1 cellular context compared by ENCODE assay signal in the genomic region with DNA sequence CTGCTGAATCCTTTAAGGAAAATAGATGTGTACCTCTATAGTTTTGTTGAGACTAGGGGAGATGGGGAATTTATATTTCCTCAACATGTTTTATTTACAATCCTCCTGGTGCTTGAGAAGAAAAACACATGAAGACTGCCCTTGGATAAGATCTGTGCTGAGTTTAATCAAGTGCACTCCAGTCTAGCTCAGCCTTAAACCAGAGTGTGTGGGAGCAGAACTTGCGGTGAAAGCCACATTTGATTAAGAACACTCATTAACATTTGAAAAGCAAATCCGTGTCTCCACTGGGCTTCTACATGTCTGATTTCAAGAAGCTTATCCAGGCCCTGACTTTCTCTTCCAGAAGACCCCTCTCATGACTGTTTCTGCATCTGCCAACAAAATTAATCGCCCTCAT.
TF ChIP-seq lines count a peak whose summit lies in the region.

No MANE protein-coding gene starts in this region.

TF ChIP-seq in K562, 482 proteins besides CTCF, POLR2A, EP300 and RAD21 (continued from another document):
- TF ChIP-seq, protein P1, sequence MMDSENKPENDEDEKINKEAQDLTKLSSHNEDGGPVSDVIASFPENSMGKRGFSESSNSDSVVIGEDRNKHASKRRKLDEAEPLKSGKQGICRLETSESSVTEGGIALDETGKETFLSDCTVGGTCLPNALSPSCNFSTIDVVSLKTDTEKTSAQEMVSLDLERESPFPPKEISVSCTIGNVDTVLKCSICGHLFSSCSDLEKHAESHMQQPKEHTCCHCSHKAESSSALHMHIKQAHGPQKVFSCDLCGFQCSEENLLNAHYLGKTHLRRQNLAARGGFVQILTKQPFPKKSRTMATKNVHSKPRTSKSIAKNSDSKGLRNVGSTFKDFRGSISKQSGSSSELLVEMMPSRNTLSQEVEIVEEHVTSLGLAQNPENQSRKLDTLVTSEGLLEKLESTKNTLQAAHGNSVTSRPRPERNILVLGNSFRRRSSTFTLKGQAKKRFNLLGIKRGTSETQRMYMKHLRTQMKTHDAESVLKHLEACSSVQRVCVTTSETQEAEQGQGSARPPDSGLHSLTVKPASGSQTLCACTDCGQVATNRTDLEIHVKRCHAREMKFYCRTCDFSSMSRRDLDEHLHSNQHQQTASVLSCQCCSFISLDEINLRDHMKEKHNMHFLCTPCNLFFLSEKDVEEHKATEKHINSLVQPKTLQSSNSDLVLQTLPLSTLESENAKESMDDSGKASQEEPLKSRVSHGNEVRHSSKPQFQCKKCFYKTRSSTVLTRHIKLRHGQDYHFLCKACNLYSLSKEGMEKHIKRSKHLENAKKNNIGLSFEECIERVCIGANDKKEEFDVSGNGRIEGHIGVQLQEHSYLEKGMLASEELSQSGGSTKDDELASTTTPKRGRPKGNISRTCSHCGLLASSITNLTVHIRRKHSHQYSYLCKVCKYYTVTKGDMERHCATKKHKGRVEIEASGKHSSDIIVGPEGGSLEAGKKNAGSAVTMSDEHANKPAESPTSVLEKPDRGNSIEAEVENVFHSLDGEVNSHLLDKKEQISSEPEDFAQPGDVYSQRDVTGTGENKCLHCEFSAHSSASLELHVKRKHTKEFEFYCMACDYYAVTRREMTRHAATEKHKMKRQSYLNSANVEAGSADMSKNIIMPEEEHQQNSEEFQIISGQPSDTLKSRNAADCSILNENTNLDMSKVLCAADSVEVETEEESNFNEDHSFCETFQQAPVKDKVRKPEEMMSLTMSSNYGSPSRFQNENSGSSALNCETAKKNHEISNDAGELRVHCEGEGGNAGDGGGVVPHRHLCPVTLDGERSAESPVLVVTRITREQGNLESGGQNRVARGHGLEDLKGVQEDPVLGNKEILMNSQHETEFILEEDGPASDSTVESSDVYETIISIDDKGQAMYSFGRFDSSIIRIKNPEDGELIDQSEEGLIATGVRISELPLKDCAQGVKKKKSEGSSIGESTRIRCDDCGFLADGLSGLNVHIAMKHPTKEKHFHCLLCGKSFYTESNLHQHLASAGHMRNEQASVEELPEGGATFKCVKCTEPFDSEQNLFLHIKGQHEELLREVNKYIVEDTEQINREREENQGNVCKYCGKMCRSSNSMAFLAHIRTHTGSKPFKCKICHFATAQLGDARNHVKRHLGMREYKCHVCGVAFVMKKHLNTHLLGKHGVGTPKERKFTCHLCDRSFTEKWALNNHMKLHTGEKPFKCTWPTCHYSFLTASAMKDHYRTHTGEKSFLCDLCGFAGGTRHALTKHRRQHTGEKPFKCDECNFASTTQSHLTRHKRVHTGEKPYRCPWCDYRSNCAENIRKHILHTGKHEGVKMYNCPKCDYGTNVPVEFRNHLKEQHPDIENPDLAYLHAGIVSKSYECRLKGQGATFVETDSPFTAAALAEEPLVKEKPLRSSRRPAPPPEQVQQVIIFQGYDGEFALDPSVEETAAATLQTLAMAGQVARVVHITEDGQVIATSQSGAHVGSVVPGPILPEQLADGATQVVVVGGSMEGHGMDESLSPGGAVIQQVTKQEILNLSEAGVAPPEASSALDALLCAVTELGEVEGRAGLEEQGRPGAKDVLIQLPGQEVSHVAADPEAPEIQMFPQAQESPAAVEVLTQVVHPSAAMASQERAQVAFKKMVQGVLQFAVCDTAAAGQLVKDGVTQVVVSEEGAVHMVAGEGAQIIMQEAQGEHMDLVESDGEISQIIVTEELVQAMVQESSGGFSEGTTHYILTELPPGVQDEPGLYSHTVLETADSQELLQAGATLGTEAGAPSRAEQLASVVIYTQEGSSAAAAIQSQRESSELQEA (IDR thresholded peaks at IDR 0.05; ENCODE audit: low read depth) = no peak
- TF ChIP-seq ZNF354B (CRISPR knock-in tag; IDR thresholded peaks at IDR 0.05) (no peak), ZNF197 (CRISPR knock-in tag; IDR thresholded peaks at IDR 0.05; ENCODE audit: low read depth) (no peak), U2AF2 (optimal IDR thresholded peaks at IDR 0.05; ENCODE audit: low read depth, low read length) (no peak), POLR2G (IDR thresholded peaks at IDR 0.05; ENCODE audit: low read depth, low read length) (no peak), ZNF583 (CRISPR knock-in tag; IDR thresholded peaks at IDR 0.05) (no peak)
- TF ChIP-seq, protein P2, sequence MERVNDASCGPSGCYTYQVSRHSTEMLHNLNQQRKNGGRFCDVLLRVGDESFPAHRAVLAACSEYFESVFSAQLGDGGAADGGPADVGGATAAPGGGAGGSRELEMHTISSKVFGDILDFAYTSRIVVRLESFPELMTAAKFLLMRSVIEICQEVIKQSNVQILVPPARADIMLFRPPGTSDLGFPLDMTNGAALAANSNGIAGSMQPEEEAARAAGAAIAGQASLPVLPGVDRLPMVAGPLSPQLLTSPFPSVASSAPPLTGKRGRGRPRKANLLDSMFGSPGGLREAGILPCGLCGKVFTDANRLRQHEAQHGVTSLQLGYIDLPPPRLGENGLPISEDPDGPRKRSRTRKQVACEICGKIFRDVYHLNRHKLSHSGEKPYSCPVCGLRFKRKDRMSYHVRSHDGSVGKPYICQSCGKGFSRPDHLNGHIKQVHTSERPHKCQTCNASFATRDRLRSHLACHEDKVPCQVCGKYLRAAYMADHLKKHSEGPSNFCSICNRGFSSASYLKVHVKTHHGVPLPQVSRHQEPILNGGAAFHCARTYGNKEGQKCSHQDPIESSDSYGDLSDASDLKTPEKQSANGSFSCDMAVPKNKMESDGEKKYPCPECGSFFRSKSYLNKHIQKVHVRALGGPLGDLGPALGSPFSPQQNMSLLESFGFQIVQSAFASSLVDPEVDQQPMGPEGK (CRISPR knock-in tag; IDR thresholded peaks at IDR 0.05; ENCODE audit: borderline replicate concordance) = no peak
- TF ChIP-seq, protein P3, sequence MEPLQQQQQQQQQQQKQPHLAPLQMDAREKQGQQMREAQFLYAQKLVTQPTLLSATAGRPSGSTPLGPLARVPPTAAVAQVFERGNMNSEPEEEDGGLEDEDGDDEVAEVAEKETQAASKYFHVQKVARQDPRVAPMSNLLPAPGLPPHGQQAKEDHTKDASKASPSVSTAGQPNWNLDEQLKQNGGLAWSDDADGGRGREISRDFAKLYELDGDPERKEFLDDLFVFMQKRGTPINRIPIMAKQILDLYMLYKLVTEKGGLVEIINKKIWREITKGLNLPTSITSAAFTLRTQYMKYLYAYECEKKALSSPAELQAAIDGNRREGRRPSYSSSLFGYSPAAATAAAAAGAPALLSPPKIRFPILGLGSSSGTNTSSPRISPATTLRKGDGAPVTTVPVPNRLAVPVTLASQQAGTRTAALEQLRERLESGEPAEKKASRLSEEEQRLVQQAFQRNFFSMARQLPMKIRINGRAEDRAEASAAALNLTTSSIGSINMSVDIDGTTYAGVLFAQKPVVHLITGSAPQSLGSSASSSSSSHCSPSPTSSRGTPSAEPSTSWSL (CRISPR knock-in tag; IDR thresholded peaks at IDR 0.05; ENCODE audit: borderline replicate concordance) = no peak
